8 cellular contexts compared by ENCODE assay signal in the genomic region with DNA sequence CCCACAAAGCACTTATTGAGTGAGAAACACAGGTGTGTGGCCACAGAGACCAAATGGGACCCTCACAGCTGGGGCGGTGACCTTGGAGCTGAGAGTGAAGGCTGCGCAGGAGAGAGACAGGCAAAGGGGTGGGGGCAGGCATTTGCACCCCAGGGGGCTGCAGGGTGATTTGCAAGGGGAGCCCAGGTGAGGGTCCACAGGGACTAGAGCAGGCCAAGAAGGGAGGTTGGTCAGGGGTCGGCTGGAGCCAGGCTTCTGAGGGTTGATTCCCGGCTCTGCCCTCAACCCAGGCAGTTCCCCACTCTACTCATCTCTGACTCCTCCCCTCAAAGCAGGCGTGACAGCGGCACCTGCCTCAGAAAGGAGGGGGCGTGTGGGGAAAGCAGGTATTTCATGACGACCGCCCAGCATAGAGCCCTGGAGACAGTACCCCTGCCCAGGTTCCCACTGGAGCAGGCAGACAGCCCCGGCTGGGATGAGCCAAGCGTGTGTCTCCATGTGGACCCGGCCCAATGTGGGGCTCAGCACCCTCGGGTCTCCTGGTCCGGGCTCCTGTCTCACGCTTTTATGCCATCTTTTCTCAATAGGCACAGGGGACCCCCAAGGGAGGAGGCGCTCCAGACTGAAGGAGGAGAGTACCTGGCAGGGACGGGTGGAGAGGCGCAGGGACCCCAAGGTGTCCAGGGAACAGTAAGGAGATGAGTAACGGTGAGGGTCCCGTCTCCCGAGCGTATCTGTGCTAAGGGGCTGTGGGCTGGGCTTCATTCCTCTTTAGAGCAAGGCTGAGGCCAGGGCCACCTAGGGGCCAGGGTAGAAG. TPM values are rescaled to one million over a fixed set of nuclear protein-coding genes. Genes with fewer than 3 reads are reported as not detected.
DNase-seq lines count a peak whose midpoint lies in the region; ATAC-seq and TF ChIP-seq lines count a peak whose summit lies in the region.

No MANE protein-coding gene starts in this region.

- no peak for TF ChIP-seq CTCF in MM.1S (IDR thresholded peaks at IDR 0.05; ENCODE audit: low read length)
- no peak for TF ChIP-seq CTCF in prostate gland (IDR thresholded peaks at IDR 0.05)

- peaks cover 0 to 5% (median 0%) of the 10 kb centered on the region in 8 donors for H3K9me3 Mint-ChIP-seq in CD4-positive, alpha-beta memory T cell
- H3K9me3 Mint-ChIP-seq in dendritic cell treated with granulocyte-macrophage colony-stimulating factor and Interleukin-4, amounts not matched to agents 40 ng/mL and 50 ng/mL, for 4 days: no peaks in the 10 kb centered on the region

- peak overlapping the region; percentile 32 to 34 for H3K4me3 ChIP-seq in CD4-positive, alpha-beta memory T cell (ENCODE audit: low read length in 2 of 2)
- H3K4me3 ChIP-seq in MM.1S (ENCODE audit: low read length) (peak overlapping the region; percentile 34; the same call in 1 of the 2 replicates), prostate gland (no peak overlapping the region)

- CTCF ChIA-PET in CD4-positive, alpha-beta memory T cell (lab: Charles Lee; ENCODE audit: partially characterized antibody): interaction anchor here (0.7 to 2.7 kb wide), 10 partner anchors 12 to 294 kb away, joined by 3 to 20 read pairs (median 8); a partner anchor contains a TSS

- peaks cover 7 to 55% (median 25%) of the 10 kb centered on the region in 4 donors for H3K4me1 Mint-ChIP-seq in CD4-positive, alpha-beta memory T cell
- peaks cover 51% of the 10 kb centered on the region for H3K4me1 Mint-ChIP-seq in dendritic cell treated with granulocyte-macrophage colony-stimulating factor and Interleukin-4, amounts not matched to agents 40 ng/mL and 50 ng/mL, for 4 days (ENCODE audit: low read depth)

- ATAC-seq in GM21528 (IDR thresholded peaks at IDR 0.05; ENCODE audit: low FRiP score, unreplicated experiment): no peak

- TF ChIP-seq POLR2A in prostate gland (IDR thresholded peaks at IDR 0.05): no peak

- H3K36me3 ChIP-seq in CD4-positive, alpha-beta memory T cell (ENCODE audit: insufficient read depth, low read length): no peaks in the 10 kb centered on the region
- H3K36me3 ChIP-seq in MM.1S (replicated peaks; ENCODE audit: insufficient read depth, low read length) (no peaks in the 10 kb centered on the region), prostate gland (no peaks in the 10 kb centered on the region)

- H3F3A ChIP-seq in MM.1S (ENCODE audit: insufficient read depth, low read length): peaks cover 18% of the 10 kb centered on the region

- H3K9me2 ChIP-seq in MM.1S (replicated peaks; ENCODE audit: insufficient read depth, low read length): no peaks in the 10 kb centered on the region

- peak overlapping the region; percentile 50; the same call in 1 of the 2 replicates for H3K9ac ChIP-seq in MM.1S (ENCODE audit: low read length)

- peak overlapping the region; percentile 71 to 87 (median 78) for H3K4me3 Mint-ChIP-seq in CD4-positive, alpha-beta memory T cell
- H3K4me3 Mint-ChIP-seq in dendritic cell treated with granulocyte-macrophage colony-stimulating factor and Interleukin-4, amounts not matched to agents 40 ng/mL and 50 ng/mL, for 4 days: peak overlapping the region; percentile 51

- intact Hi-C loops in CD4-positive, alpha-beta memory T cell (cut with micrococcal nuclease): loop anchor here (5.0 to 10.0 kb wide), 2 partner anchors 214 to 408 kb away; a partner anchor contains a TSS
- intact Hi-C loops in dendritic cell treated with granulocyte-macrophage colony-stimulating factor and Interleukin-4, amounts not matched to agents 40 ng/mL and 50 ng/mL, for 4 days (cut with micrococcal nuclease): loop anchor here (5.0 kb wide), 1 partner anchor 491 kb away; a partner anchor contains a TSS
- intact Hi-C loops in prostate gland (cut with DNase I): loop anchor here (2.0 to 10.0 kb wide), 2 partner anchors 124 to 728 kb away; a partner anchor contains a TSS

- no peaks in the 10 kb centered on the region for H4K20me1 ChIP-seq in MM.1S (ENCODE audit: insufficient read depth, low read length)

- peak overlapping the region; percentile 81 for H3K4me2 ChIP-seq in MM.1S (ENCODE audit: low read depth, low read length)

- H3K36me3 Mint-ChIP-seq in CD4-positive, alpha-beta memory T cell: peaks cover 0 to 10% of the 10 kb centered on the region in 2 donors
- H3K36me3 Mint-ChIP-seq in dendritic cell treated with granulocyte-macrophage colony-stimulating factor and Interleukin-4, amounts not matched to agents 40 ng/mL and 50 ng/mL, for 4 days (ENCODE audit: low read depth): peaks cover 13% of the 10 kb centered on the region

- peaks cover 32% of the 10 kb centered on the region for H3K4me1 ChIP-seq in CD4-positive, alpha-beta memory T cell (ENCODE audit: insufficient read depth, low read length)
- H3K4me1 ChIP-seq in MM.1S (ENCODE audit: low read length) (peaks cover 11% of the 10 kb centered on the region), prostate gland (replicated peaks) (peaks cover 9% of the 10 kb centered on the region)

- 77% methylated on average over 20 of the region's 22 CpGs for WGBS in prostate gland

- peak overlapping the region; percentile 79 to 98 (median 94) for H3K27ac Mint-ChIP-seq in CD4-positive, alpha-beta memory T cell
- peak overlapping the region; percentile 92 for H3K27ac Mint-ChIP-seq in dendritic cell treated with granulocyte-macrophage colony-stimulating factor and Interleukin-4, amounts not matched to agents 40 ng/mL and 50 ng/mL, for 4 days

- H2AFZ ChIP-seq in MM.1S (ENCODE audit: low read length): peak overlapping the region; percentile 71

- H3K27ac ChIP-seq in CD4-positive, alpha-beta memory T cell (ENCODE audit: low read depth, low read length): peak overlapping the region; percentile 83
- H3K27ac ChIP-seq in MM.1S (ENCODE audit: low read length): peak overlapping the region; percentile 39; the same call in 1 of the 2 replicates
- peak overlapping the region; percentile 89 to 91 for H3K27ac ChIP-seq in prostate gland

- no peaks in the 10 kb centered on the region for H3K27me3 ChIP-seq in CD4-positive, alpha-beta memory T cell (ENCODE audit: insufficient read depth, low read length)
- peaks cover 27% of the 10 kb centered on the region for H3K27me3 ChIP-seq in MM.1S (replicated peaks; ENCODE audit: insufficient read depth, low read length)
- H3K27me3 ChIP-seq in prostate gland (replicated peaks; ENCODE audit: insufficient read depth): no peaks in the 10 kb centered on the region

- POLR2A ChIA-PET in CD4-positive, alpha-beta memory T cell (lab: Charles Lee; ENCODE audit: partially characterized antibody): interaction anchor here (0.5 to 6.2 kb wide), 23 partner anchors 10 to 651 kb away, joined by 3 to 86 read pairs (median 8); a partner anchor contains a TSS

- H3K27me3 Mint-ChIP-seq in CD4-positive, alpha-beta memory T cell: no peaks in the 10 kb centered on the region
- no peaks in the 10 kb centered on the region for H3K27me3 Mint-ChIP-seq in dendritic cell treated with granulocyte-macrophage colony-stimulating factor and Interleukin-4, amounts not matched to agents 40 ng/mL and 50 ng/mL, for 4 days

- peaks cover 10% of the 10 kb centered on the region for H3K79me2 ChIP-seq in MM.1S (ENCODE audit: low read length)

- no peak for DNase-seq in CD4-positive, alpha-beta memory T cell
- DNase-seq in MM.1S: no peak
- no peak for DNase-seq in prostate gland (ENCODE audit: low spot score)
- no peak for DNase-seq in amygdala (lab: John Stamatoyannopoulos, UW)
- DNase-seq in ACHN: no peak
- no peak for DNase-seq in NCI-H82 treated with DMSO at 0.1 percent for 48 hours (lab: John Stamatoyannopoulos, UW; ENCODE audit: unreplicated experiment)

- in situ Hi-C loops in ACHN (cut with HindIII; ENCODE audit: low pct_ligation_motif_present, low pct_unique_long_range_greater_than_20kb, low sequenced_read_pairs): no loop called here

- no peaks in the 10 kb centered on the region for H3K9me3 ChIP-seq in CD4-positive, alpha-beta memory T cell (ENCODE audit: control insufficient read depth in 1 of 2, low read length in 2 of 2)
- no peaks in the 10 kb centered on the region for H3K9me3 ChIP-seq in MM.1S (replicated peaks; ENCODE audit: insufficient read depth, low read length)
- no peaks in the 10 kb centered on the region for H3K9me3 ChIP-seq in prostate gland

RNA-seq across cellular contexts. Expression of a gene that starts 3.1 kb away (rescaled TPM):
- 10 to 100 TPM in 1 of 2 experiments, 1 to 10 TPM in 1; 9.7 to 11.0 TPM for total RNA-seq in CD4-positive, alpha-beta memory T cell
- polyA plus RNA-seq in CD4-positive, alpha-beta memory T cell: 10 to 100 TPM in 1 of 2 donors, 1 to 10 TPM in 1; 6.8 to 10.9 TPM
- total RNA-seq in prostate gland: 10 to 100 TPM in 1 of 2 donors, 1 to 10 TPM in 1; 8.3 to 24.1 TPM

RNA-seq across cellular contexts. Expression of a gene that starts 11.5 kb away (rescaled TPM):
- total RNA-seq in CD4-positive, alpha-beta memory T cell: 10 to 100 TPM; 73.6 to 75.9 TPM
- 10 to 100 TPM; 13.8 to 65.3 TPM for polyA plus RNA-seq in CD4-positive, alpha-beta memory T cell
- 10 to 100 TPM; 60.2 to 76.9 TPM for total RNA-seq in prostate gland

RNA-seq across cellular contexts. Expression of a gene that starts 23.7 kb away (rescaled TPM):
- total RNA-seq in CD4-positive, alpha-beta memory T cell: not detected
- polyA plus RNA-seq in CD4-positive, alpha-beta memory T cell: under 1 TPM in 1 of 2 donors, not detected in 1; 0.41 TPM
- 1 to 10 TPM; 5.8 to 6.5 TPM for total RNA-seq in prostate gland

Comparison
In these comparisons a context has a peak if more than half of its experiments do, and no peak if none do; other contexts are left out.
1. H3K27ac ChIP-seq: peak in every context shown above with its lines; median percentile 90 in prostate gland; 83 in CD4-positive, alpha-beta memory T cell; 39 in MM.1S.
2. H3K4me3 ChIP-seq: peak in CD4-positive, alpha-beta memory T cell (2 of 2) and MM.1S (single experiment); none in prostate gland (0 of 2).
3. RNA of a gene that starts 23.7 kb away (total RNA-seq): 5.8 to 6.5 TPM in prostate gland; not detected in CD4-positive, alpha-beta memory T cell; every median in the first group is over 4 times any median in the second.